8 cellular contexts compared by ENCODE assay signal in genomic region chr2:24360963-24361330, GRCh38. TPM values are rescaled to one million over a fixed set of nuclear protein-coding genes. Genes with fewer than 3 reads are reported as not detected.
A peak's percentile ranks its signal among the peaks of the same experiment; 100 is the strongest.
DNase-seq lines count a peak whose midpoint lies in the region; ATAC-seq and FAIRE-seq lines count a peak whose summit lies in the region.

No MANE protein-coding gene starts in this region.

- 86 to 92% (median 88%) methylated on average over 15 of the region's 15 CpGs for WGBS in small intestine, 3 donors

- H3K27ac Mint-ChIP-seq in activated CD4-positive, alpha-beta memory T cell treated with anti-CD3 and anti-CD28 coated beads for 36 hours = peak overlapping the region; percentile 92

- H3K27me3 ChIP-seq in HAP-1 (ENCODE audit: low read depth) (no peaks in the 10 kb centered on the region), small intestine (ENCODE audit: control insufficient read depth in 2 of 2, insufficient read depth in 2 of 2, low read length in 2 of 2) (no peaks in the 10 kb centered on the region)

- FAIRE-seq in small intestine (lab: Jason Lieb, UNC) = no peak

- H3K36me3 Mint-ChIP-seq in activated CD4-positive, alpha-beta memory T cell treated with anti-CD3 and anti-CD28 coated beads for 36 hours = peaks cover 12% of the 10 kb centered on the region

- in situ Hi-C loops in HAP-1 (cut with MboI; ENCODE audit: low sequenced_read_pairs) = no loop called here

- CTCF ChIA-PET in activated CD4-positive, alpha-beta memory T cell treated with anti-CD3 and anti-CD28 coated beads for 36 hours (lab: Charles Lee) = interaction anchor here (0.7 to 0.8 kb wide), 2 partner anchors 276 to 433 kb away, joined by 3 to 5 read pairs; partner anchors contain the start of gene TP53I3

- H3K27me3 Mint-ChIP-seq in activated CD4-positive, alpha-beta memory T cell treated with anti-CD3 and anti-CD28 coated beads for 36 hours = no peaks in the 10 kb centered on the region

- H3K9me3 Mint-ChIP-seq in activated CD4-positive, alpha-beta memory T cell treated with anti-CD3 and anti-CD28 coated beads for 36 hours = peaks cover 3% of the 10 kb centered on the region

- POLR2A ChIA-PET in activated CD4-positive, alpha-beta memory T cell treated with anti-CD3 and anti-CD28 coated beads for 36 hours (lab: Charles Lee) = interaction anchor here (0.6 to 2.1 kb wide), 7 partner anchors 8 to 435 kb away, joined by 3 to 9 read pairs (median 5); partner anchors contain the start of gene SF3B6

- no peaks in the 10 kb centered on the region for H3K36me3 ChIP-seq in HAP-1 (replicated peaks)
- no peaks in the 10 kb centered on the region for H3K36me3 ChIP-seq in small intestine (ENCODE audit: control insufficient read depth in 2 of 2, insufficient read depth in 2 of 2, low read length in 2 of 2)

- H3K4me1 Mint-ChIP-seq in activated CD4-positive, alpha-beta memory T cell treated with anti-CD3 and anti-CD28 coated beads for 36 hours (ENCODE audit: low read depth) = peaks cover 24% of the 10 kb centered on the region

- peak overlapping the region; percentile 85 for H3K4me3 Mint-ChIP-seq in activated CD4-positive, alpha-beta memory T cell treated with anti-CD3 and anti-CD28 coated beads for 36 hours

- no peaks in the 10 kb centered on the region for H3K9me3 ChIP-seq in HAP-1
- no peaks in the 10 kb centered on the region for H3K9me3 ChIP-seq in small intestine (ENCODE audit: control insufficient read depth, low read depth)

- H3K4me3 ChIP-seq in HAP-1 (peak overlapping the region; percentile 53), small intestine (ENCODE audit: low read depth in 1 of 2, low read length in 2 of 2) (peak overlapping the region in 1 of 2 donors; percentile 100)

- peaks cover 2% of the 10 kb centered on the region; the same call in 1 of the 2 replicates for H3K4me1 ChIP-seq in HAP-1
- peaks cover 0 to 3% of the 10 kb centered on the region in 2 donors for H3K4me1 ChIP-seq in small intestine (ENCODE audit: control insufficient read depth in 2 of 2, insufficient read depth in 1 of 2, low read depth in 1 of 2, low read length in 1 of 2)

- peak overlapping the region; percentile 98 to 100 for H3K27ac ChIP-seq in small intestine (ENCODE audit: low read depth in 1 of 2, low read length in 1 of 2)

- DNase-seq in HAP-1 (ENCODE audit: low spot score in 2 of 2) = no peak
- DNase-seq in activated CD4-positive, alpha-beta memory T cell treated with anti-CD3 and anti-CD28 coated beads for 36 hours = no peak
- no peak for DNase-seq in left ventricle myocardium superior
- DNase-seq in small intestine = no peak
- no peak for DNase-seq in foreskin melanocyte

- ATAC-seq in left ventricle myocardium superior (peak; percentile 1), GM18861 (IDR thresholded peaks at IDR 0.05; ENCODE audit: unreplicated experiment) (no peak), HG02870 (IDR thresholded peaks at IDR 0.05; ENCODE audit: unreplicated experiment) (no peak), HG02759 (IDR thresholded peaks at IDR 0.05; ENCODE audit: unreplicated experiment) (no peak)

- intact Hi-C loops in activated CD4-positive, alpha-beta memory T cell treated with anti-CD3 and anti-CD28 coated beads for 36 hours (cut with micrococcal nuclease) = loop anchor here (2.0 to 5.0 kb wide), 2 partner anchors 284 to 434 kb away; partner anchors contain the start of genes ATAD2B and SF3B6
- intact Hi-C loops in left ventricle myocardium superior (cut with micrococcal nuclease) = no loop called here

RNA-seq across cellular contexts. Expression of gene ITSN2, which starts 0.6 kb away (rescaled TPM):
- 10 to 100 TPM; 60.4 to 61.0 TPM for total RNA-seq in activated CD4-positive, alpha-beta memory T cell treated with anti-CD3 and anti-CD28 coated beads for 36 hours
- total RNA-seq in left ventricle myocardium superior = 52.7 TPM
- polyA plus RNA-seq in small intestine = 10 to 100 TPM; 16.3 to 37.1 (median 23.0) TPM
